1 cellular context compared by ENCODE assay signal in genomic region chr16:65745-66144, GRCh38.
TF ChIP-seq lines count a peak whose summit lies in the region.

No MANE protein-coding gene starts in this region.

TF ChIP-seq in HepG2, 621 proteins besides CTCF, POLR2A, EP300 and RAD21 (continued from another document):
- TF ChIP-seq ZBTB46 (CRISPR knock-in tag; IDR thresholded peaks at IDR 0.05; ENCODE audit: borderline replicate concordance) (no peak), ETV6 (CRISPR knock-in tag; conservative IDR thresholded peaks at IDR 0.05) (no peak), STAT6 (CRISPR knock-in tag; IDR thresholded peaks at IDR 0.05; ENCODE audit: borderline replicate concordance) (no peak), ATF7 (IDR thresholded peaks at IDR 0.05) (no peak), ATF7 (CRISPR knock-in tag; IDR thresholded peaks at IDR 0.05) (no peak), CHD4 (IDR thresholded peaks at IDR 0.05; ENCODE audit: borderline replicate concordance, low read length) (no peak), KLF13 (CRISPR knock-in tag; IDR thresholded peaks at IDR 0.05) (no peak), JARID2 (CRISPR knock-in tag; IDR thresholded peaks at IDR 0.05; ENCODE audit: insufficient replicate concordance) (no peak), ZIK1 (CRISPR knock-in tag; IDR thresholded peaks at IDR 0.05; ENCODE audit: borderline replicate concordance, low read depth) (0 out of 2 replicates have a peak, but pooled peaks have one; percentile 56), KLF16 (CRISPR knock-in tag; IDR thresholded peaks at IDR 0.05) (peak in 1 of 2 experiments; percentile 34; a peak in 1 of 4 replicates), IKZF5 (CRISPR knock-in tag; IDR thresholded peaks at IDR 0.05) (no peak), HNRNPH1 (optimal IDR thresholded peaks at IDR 0.05; ENCODE audit: low read depth, low read length) (no peak), ZBTB42 (CRISPR knock-in tag; IDR thresholded peaks at IDR 0.05) (no peak), NBN (conservative IDR thresholded peaks at IDR 0.05) (no peak), E2F1 (CRISPR knock-in tag; IDR thresholded peaks at IDR 0.05) (no peak), ZFX (CRISPR knock-in tag; IDR thresholded peaks at IDR 0.05; ENCODE audit: low read depth) (0 out of 2 replicates have a peak, but pooled peaks have one; percentile 15), ZNF552 (CRISPR knock-in tag; IDR thresholded peaks at IDR 0.05; ENCODE audit: borderline replicate concordance) (no peak), CENPX (CRISPR knock-in tag; IDR thresholded peaks at IDR 0.05) (no peak), WIZ (CRISPR knock-in tag; IDR thresholded peaks at IDR 0.05) (no peak), ZNF879 (CRISPR knock-in tag; IDR thresholded peaks at IDR 0.05) (no peak), SRSF9 (IDR thresholded peaks at IDR 0.05; ENCODE audit: borderline replicate concordance, insufficient read depth, low read depth, low read length, poor library complexity, severe bottlenecking) (no peak), ZNF512B (CRISPR knock-in tag; IDR thresholded peaks at IDR 0.05; ENCODE audit: borderline replicate concordance) (no peak), HMGXB4 (CRISPR knock-in tag; IDR thresholded peaks at IDR 0.05; ENCODE audit: borderline replicate concordance in 1 of 2, low read depth in 1 of 2) (peak; percentile 42 to 62; a peak in 3 of 4 replicates), NR1H2 (CRISPR knock-in tag; IDR thresholded peaks at IDR 0.05; ENCODE audit: borderline replicate concordance, low read depth) (no peak), ZNF570 (CRISPR knock-in tag; IDR thresholded peaks at IDR 0.05; ENCODE audit: borderline replicate concordance) (no peak), BATF2 (CRISPR knock-in tag; IDR thresholded peaks at IDR 0.05) (no peak), HNF4A (CRISPR knock-in tag; IDR thresholded peaks at IDR 0.05) (no peak), ZNF772 (CRISPR knock-in tag; IDR thresholded peaks at IDR 0.05) (no peak), KDM3A (CRISPR knock-in tag; IDR thresholded peaks at IDR 0.05; ENCODE audit: low read depth) (peak; percentile 70; the same call in 1 of the 2 replicates), ZNF20 (CRISPR knock-in tag; IDR thresholded peaks at IDR 0.05) (no peak), KAT7 (CRISPR knock-in tag; IDR thresholded peaks at IDR 0.05; ENCODE audit: borderline replicate concordance) (no peak), TEAD2 (CRISPR knock-in tag; IDR thresholded peaks at IDR 0.05) (no peak), HDAC6 (IDR thresholded peaks at IDR 0.05; ENCODE audit: low read depth, low read length) (no peak), ZNF598 (CRISPR knock-in tag; IDR thresholded peaks at IDR 0.05; ENCODE audit: borderline replicate concordance) (peak; percentile 75; the same call in 1 of the 2 replicates), ZEB1 (IDR thresholded peaks at IDR 0.05; ENCODE audit: insufficient replicate concordance, low read depth) (no peak), ZNF790 (CRISPR knock-in tag; IDR thresholded peaks at IDR 0.05; ENCODE audit: borderline replicate concordance) (no peak), NFRKB (IDR thresholded peaks at IDR 0.05) (no peak), MYNN (CRISPR knock-in tag; IDR thresholded peaks at IDR 0.05; ENCODE audit: low read depth) (no peak), REXO4 (CRISPR knock-in tag; IDR thresholded peaks at IDR 0.05; ENCODE audit: borderline replicate concordance) (0 out of 2 replicates have a peak, but pooled peaks have one; percentile 33), RFXANK (CRISPR knock-in tag; IDR thresholded peaks at IDR 0.05) (no peak), ZNF773 (CRISPR knock-in tag; IDR thresholded peaks at IDR 0.05; ENCODE audit: borderline replicate concordance) (no peak), CBFB (CRISPR knock-in tag; IDR thresholded peaks at IDR 0.05) (no peak), ZBTB10 (CRISPR knock-in tag; IDR thresholded peaks at IDR 0.05; ENCODE audit: borderline replicate concordance) (no peak), ZBTB38 (CRISPR knock-in tag; IDR thresholded peaks at IDR 0.05) (no peak), SMYD3 (CRISPR knock-in tag; IDR thresholded peaks at IDR 0.05) (no peak), ARHGAP35 (CRISPR knock-in tag; IDR thresholded peaks at IDR 0.05; ENCODE audit: borderline replicate concordance) (no peak), ARNT (IDR thresholded peaks at IDR 0.05) (no peak), MAFK (conservative IDR thresholded peaks at IDR 0.05 in 1 of 2, IDR thresholded peaks at IDR 0.05 in 1 of 2; ENCODE audit: low read length in 2 of 2) (no peak), CEBPG (CRISPR knock-in tag; IDR thresholded peaks at IDR 0.05) (0 out of 2 replicates have a peak, but pooled peaks have one; percentile 28), ZNF205 (CRISPR knock-in tag; IDR thresholded peaks at IDR 0.05) (no peak; the same call in 1 of the 2 replicates), YEATS4 (CRISPR knock-in tag; IDR thresholded peaks at IDR 0.05; ENCODE audit: borderline replicate concordance) (no peak), PHF21A (CRISPR knock-in tag; IDR thresholded peaks at IDR 0.05) (no peak), ZNF784 (CRISPR knock-in tag; IDR thresholded peaks at IDR 0.05; ENCODE audit: borderline replicate concordance) (no peak), MAFG (CRISPR knock-in tag; IDR thresholded peaks at IDR 0.05) (no peak), ZNF776 (CRISPR knock-in tag; IDR thresholded peaks at IDR 0.05) (no peak), MXD4 (CRISPR knock-in tag; IDR thresholded peaks at IDR 0.05) (peak; percentile 37; the same call in 1 of the 2 replicates), ZKSCAN1 (IDR thresholded peaks at IDR 0.05; ENCODE audit: low read length) (no peak), POLR2AphosphoS2 (IDR thresholded peaks at IDR 0.05; ENCODE audit: low read depth, low read length) (no peak), ZNF468 (CRISPR knock-in tag; IDR thresholded peaks at IDR 0.05) (no peak), PCBP1 (IDR thresholded peaks at IDR 0.05; ENCODE audit: borderline replicate concordance, low read depth, low read length) (no peak), BRCA1 (CRISPR knock-in tag; IDR thresholded peaks at IDR 0.05) (no peak)
